Comparison of ENCODE assay signal across 8 cellular contexts in the genomic region with DNA sequence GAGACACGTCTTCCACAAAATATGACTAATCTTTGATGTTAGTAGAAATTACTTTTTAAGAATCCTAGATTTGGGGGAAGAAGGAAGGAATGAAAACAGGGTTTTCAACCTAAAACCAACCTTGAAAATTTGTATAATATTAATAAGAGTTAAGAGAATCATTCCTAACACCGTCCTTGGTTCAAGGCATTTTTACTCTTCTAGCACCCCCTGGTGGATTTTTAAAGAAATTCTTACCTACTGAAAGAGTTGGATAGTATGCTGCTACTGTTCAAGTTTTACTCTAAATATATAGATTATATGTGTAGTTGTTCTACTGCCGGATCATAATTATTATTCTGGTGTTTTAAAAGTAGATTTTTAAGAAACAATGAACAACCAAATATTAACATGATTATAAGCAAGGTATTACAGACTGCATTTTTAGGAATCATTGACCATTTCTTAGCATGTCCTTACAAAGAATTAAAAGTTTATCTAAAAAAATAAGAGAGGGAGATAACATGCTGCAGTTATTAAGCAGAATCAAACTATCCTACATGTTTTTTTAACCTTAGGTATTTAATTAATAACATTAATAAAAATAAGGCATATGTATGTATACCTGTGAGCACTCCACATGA. TPM values are rescaled to one million over a fixed set of nuclear protein-coding genes. Genes with fewer than 3 reads are reported as not detected.
A peak's percentile ranks its signal among the peaks of the same experiment; 100 is the strongest.
DNase-seq lines count a peak whose midpoint lies in the region; ATAC-seq, FAIRE-seq and TF ChIP-seq lines count a peak whose summit lies in the region.

No MANE protein-coding gene starts in this region.

- in situ Hi-C loops in ACHN (cut with HindIII; ENCODE audit: low pct_ligation_motif_present, low pct_unique_long_range_greater_than_20kb, low sequenced_read_pairs) = no loop called here
- in situ Hi-C loops in astrocyte of the spinal cord (cut with HindIII; ENCODE audit: low sequenced_read_pairs) = no loop called here

- H3K27me3 ChIP-seq in H7 (ENCODE audit: control insufficient read depth, insufficient read depth, low read length) = no peaks in the 10 kb centered on the region

- peak; percentile 40 for TF ChIP-seq CTCF in astrocyte of the spinal cord (IDR thresholded peaks at IDR 0.05; ENCODE audit: low read depth, low read length)

- ATAC-seq in HG03039 (IDR thresholded peaks at IDR 0.05; ENCODE audit: unreplicated experiment) (peak; percentile 82), left lobe of liver (peak; percentile 77)

- DNase-seq in ACHN (peak; percentile 56), GM18507 (ENCODE audit: extremely low spot score, insufficient read length, low read depth) (no peak), NCI-H2171 treated with DMSO at 0.1 percent for 48 hours (lab: John Stamatoyannopoulos, UW) (peak; percentile 38), astrocyte of the spinal cord (ENCODE audit: low read depth, low spot score) (peak; percentile 69), left lobe of liver (ENCODE audit: low spot score) (no peak), nucleus accumbens (lab: John Stamatoyannopoulos, UW) (no peak), H7 (no peak)

- FAIRE-seq in GM18507 (lab: Jason Lieb, UNC) = peak; percentile 36

- no peaks in the 10 kb centered on the region for H3K36me3 ChIP-seq in H7 (replicated peaks; ENCODE audit: control insufficient read depth, insufficient read depth, low read length)

- H3K4me3 ChIP-seq in astrocyte of the spinal cord (ENCODE audit: low read depth, low read length) (no peak overlapping the region), H7 (ENCODE audit: insufficient read depth, low read depth, low read length) (no peak overlapping the region)

RNA-seq across cellular contexts. Expression of a gene that starts 7.4 kb away (rescaled TPM):
- 0.58 TPM for total RNA-seq in left lobe of liver
- total RNA-seq in H7 (2014; rRNA removed; shearing (Covaris generic)) = 0.10 TPM in 1 of 2 replicates, not detected in the other

Comparison
In these comparisons a context has a peak if more than half of its experiments do, and no peak if none do; other contexts are left out.
1. DNase-seq: peak in ACHN (single experiment), NCI-H2171 treated with DMSO at 0.1 percent for 48 hours (single experiment) and astrocyte of the spinal cord (single experiment); none in GM18507 (single experiment), left lobe of liver (single experiment), nucleus accumbens (0 of 56) and H7 (single experiment).